10 cellular contexts compared by ENCODE assay signal in the genomic region with DNA sequence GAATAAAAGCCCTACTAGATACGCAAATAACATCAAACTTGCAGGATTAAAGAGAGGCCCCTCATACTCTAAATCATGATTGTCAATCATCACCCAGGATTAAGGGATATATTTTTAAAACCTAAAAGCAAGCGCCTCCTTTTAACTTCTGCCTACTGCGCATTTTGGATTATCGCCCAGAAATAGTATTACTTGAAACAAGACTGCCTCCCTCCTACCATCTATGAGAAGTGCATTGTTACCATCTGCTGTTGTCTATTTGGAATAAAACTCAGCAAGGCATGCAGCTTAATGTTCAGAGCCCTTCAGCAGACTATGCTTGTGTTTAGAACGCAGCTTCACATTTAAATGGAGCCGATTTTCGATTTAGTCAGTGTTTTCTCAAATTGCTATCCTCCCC.
DNase-seq lines count a peak whose midpoint lies in the region; ATAC-seq, FAIRE-seq and TF ChIP-seq lines count a peak whose summit lies in the region.
"Had no signal": no experiment of that assay in that cellular context is flagged by ENCODE, and none has a peak within 500 bp of the region (broad histone marks: within the 10 kb centered on the region; RNA-seq: fewer than 3 reads in every experiment).

No MANE protein-coding gene starts in this region.

- no peaks in the 10 kb centered on the region for H3K9me3 ChIP-seq in osteoblast (ENCODE audit: low read depth, low read length)
- H3K9me3 ChIP-seq: sigmoid colon had no signal

- no peak overlapping the region for H3K27ac ChIP-seq in osteoblast (ENCODE audit: low read depth, low read length)
- H3K27ac ChIP-seq: sigmoid colon had no signal

- H3K27me3 ChIP-seq in osteoblast (ENCODE audit: insufficient read depth, low read length): peaks cover 5% of the 10 kb centered on the region
- H3K27me3 ChIP-seq: sigmoid colon had no signal

- no peaks in the 10 kb centered on the region for H3K9me3 Mint-ChIP-seq in WTC11
- no peaks in the 10 kb centered on the region for H3K9me3 Mint-ChIP-seq in activated T-helper 17 cell treated with anti-CD3 and anti-CD28 coated beads, Interleukin-2, amount 50 U/mL, for 72 hours

- no peak overlapping the region for H3K27ac Mint-ChIP-seq in WTC11
- no peak overlapping the region for H3K27ac Mint-ChIP-seq in activated T-helper 17 cell treated with anti-CD3 and anti-CD28 coated beads, Interleukin-2, amount 50 U/mL, for 72 hours
- H3K27ac Mint-ChIP-seq: activated CD8-positive, alpha-beta T cell treated with anti-CD3 and anti-CD28 coated beads, Interleukin-2, amount 10 ng/mL, durations not matched to agents 7 days and 5 days had no signal

- no peaks in the 10 kb centered on the region for H3K27me3 Mint-ChIP-seq in WTC11 (ENCODE audit: low read depth)
- H3K27me3 Mint-ChIP-seq in activated T-helper 17 cell treated with anti-CD3 and anti-CD28 coated beads, Interleukin-2, amount 50 U/mL, for 72 hours: peaks cover 17% of the 10 kb centered on the region

- H3K79me2 ChIP-seq in osteoblast (ENCODE audit: insufficient read depth, low read length): no peaks in the 10 kb centered on the region

- H2AFZ ChIP-seq in osteoblast (ENCODE audit: low read length): no peak overlapping the region

- no peaks in the 10 kb centered on the region for H3K4me1 ChIP-seq in osteoblast (ENCODE audit: insufficient read depth, low read length)
- H3K4me1 ChIP-seq: sigmoid colon had no signal

- CTCF ChIA-PET in WTC11 (lab: Charles Lee): interaction anchor here (0.5 to 2.7 kb wide), 5 partner anchors 127 to 707 kb away, joined by 3 to 17 read pairs (median 3); no protein-coding TSS in a partner anchor

- DNase-seq in NCI-H2081 treated with DMSO at 0.1 percent for 48 hours (lab: John Stamatoyannopoulos, UW): peak; percentile 22
- no peak for DNase-seq in WTC11 (ENCODE audit: low spot score)
- peak; percentile 67 for DNase-seq in osteoblast (ENCODE audit: insufficient read length, low spot score, missing footprints)
- DNase-seq in Right ventricle myocardium inferior (ENCODE audit: missing footprints): no peak
- DNase-seq in activated CD4-positive, alpha-beta T cell treated with anti-CD3 and anti-CD28 coated beads, Interleukin-2, amount 50 U/mL, for 48 hours: no peak
- DNase-seq: activated CD8-positive, alpha-beta T cell treated with anti-CD3 and anti-CD28 coated beads, Interleukin-2, amount 10 ng/mL, durations not matched to agents 7 days and 5 days; sigmoid colon had no signal

- no peaks in the 10 kb centered on the region for H3K36me3 ChIP-seq in osteoblast (ENCODE audit: insufficient read depth, low read length)
- H3K36me3 ChIP-seq: sigmoid colon had no signal

- peak; percentile 43; the same call in 1 of the 2 replicates for ATAC-seq in WTC11
- no peak for ATAC-seq in activated T-helper 17 cell treated with anti-CD3 and anti-CD28 coated beads, Interleukin-2, amount 50 U/mL, for 72 hours (replicated peaks)
- no peak for ATAC-seq in Right ventricle myocardium inferior
- no peak for ATAC-seq in HG03108 (IDR thresholded peaks at IDR 0.05; ENCODE audit: unreplicated experiment)
- ATAC-seq: activated CD8-positive, alpha-beta T cell treated with anti-CD3 and anti-CD28 coated beads, Interleukin-2, amount 10 ng/mL, durations not matched to agents 7 days and 5 days had no signal

- H3K4me2 ChIP-seq in osteoblast (ENCODE audit: insufficient read depth, low read length): no peak overlapping the region

- H3K4me3 ChIP-seq in osteoblast (ENCODE audit: insufficient read depth, low read length): no peak overlapping the region
- H3K4me3 ChIP-seq: sigmoid colon had no signal

- TF ChIP-seq CTCF in WTC11 (IDR thresholded peaks at IDR 0.05) (no peak), osteoblast (IDR thresholded peaks at IDR 0.05; ENCODE audit: extremely low read depth, low read depth, low read length) (peak; percentile 20)

- POLR2A ChIA-PET in WTC11 (lab: Charles Lee): no interaction called here

- peak; percentile 98 for FAIRE-seq in G401.6 (lab: Jason Lieb, UNC)

- H3K4me3 Mint-ChIP-seq in WTC11: no peak overlapping the region
- H3K4me3 Mint-ChIP-seq in activated T-helper 17 cell treated with anti-CD3 and anti-CD28 coated beads, Interleukin-2, amount 50 U/mL, for 72 hours: no peak overlapping the region
- H3K4me3 Mint-ChIP-seq: activated CD8-positive, alpha-beta T cell treated with anti-CD3 and anti-CD28 coated beads, Interleukin-2, amount 10 ng/mL, durations not matched to agents 7 days and 5 days had no signal

- no peaks in the 10 kb centered on the region for H4K20me1 ChIP-seq in osteoblast (ENCODE audit: insufficient read depth, low read length)

- intact Hi-C loops in Right ventricle myocardium inferior (cut with DNase I): loop anchor here (10.0 kb wide), 1 partner anchor 504 kb away; no protein-coding TSS in a partner anchor

- H3K36me3 Mint-ChIP-seq in WTC11: no peaks in the 10 kb centered on the region
- no peaks in the 10 kb centered on the region for H3K36me3 Mint-ChIP-seq in activated T-helper 17 cell treated with anti-CD3 and anti-CD28 coated beads, Interleukin-2, amount 50 U/mL, for 72 hours (ENCODE audit: low read depth)

- H3K4me1 Mint-ChIP-seq in WTC11: peaks cover 5% of the 10 kb centered on the region; the same call in 1 of the 2 replicates
- no peaks in the 10 kb centered on the region for H3K4me1 Mint-ChIP-seq in activated T-helper 17 cell treated with anti-CD3 and anti-CD28 coated beads, Interleukin-2, amount 50 U/mL, for 72 hours

TF ChIP-seq in WTC11, 78 proteins besides CTCF, POLR2A, EP300 and RAD21:
- TF ChIP-seq RORB (CRISPR knock-in tag; IDR thresholded peaks at IDR 0.05) (no peak), ELF4 (CRISPR knock-in tag; IDR thresholded peaks at IDR 0.05; ENCODE audit: low read depth) (no peak), TCF7 (CRISPR knock-in tag; IDR thresholded peaks at IDR 0.05; ENCODE audit: low read depth) (no peak), ZBTB21 (CRISPR knock-in tag; IDR thresholded peaks at IDR 0.05; ENCODE audit: borderline replicate concordance) (no peak), ZNF425 (CRISPR knock-in tag; conservative IDR thresholded peaks at IDR 0.05) (no peak), SMAD3 (CRISPR knock-in tag; IDR thresholded peaks at IDR 0.05; ENCODE audit: borderline replicate concordance) (no peak), NFE2L1 (CRISPR knock-in tag; IDR thresholded peaks at IDR 0.05) (no peak), MYBL2 (CRISPR knock-in tag; IDR thresholded peaks at IDR 0.05) (no peak), IRF1 (CRISPR knock-in tag; IDR thresholded peaks at IDR 0.05) (no peak), ETV6 (CRISPR knock-in tag; IDR thresholded peaks at IDR 0.05) (no peak)
- TF ChIP-seq, protein P1, sequence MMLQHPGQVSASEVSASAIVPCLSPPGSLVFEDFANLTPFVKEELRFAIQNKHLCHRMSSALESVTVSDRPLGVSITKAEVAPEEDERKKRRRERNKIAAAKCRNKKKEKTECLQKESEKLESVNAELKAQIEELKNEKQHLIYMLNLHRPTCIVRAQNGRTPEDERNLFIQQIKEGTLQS (CRISPR knock-in tag; conservative IDR thresholded peaks at IDR 0.05): no peak

Comparison
In these comparisons a context has a peak if more than half of its experiments do, and no peak if none do; other contexts are left out.
1. DNase-seq: peak in NCI-H2081 treated with DMSO at 0.1 percent for 48 hours (single experiment) and osteoblast (single experiment); none in WTC11 (single experiment), Right ventricle myocardium inferior (single experiment) and activated CD4-positive, alpha-beta T cell treated with anti-CD3 and anti-CD28 coated beads, Interleukin-2, amount 50 U/mL, for 48 hours (0 of 2).